In genomic region chr7:128988372-128988771, GRCh38 we compare ENCODE assay signal across 9 cellular contexts.
"Had no signal": no experiment of that assay in that cellular context is flagged by ENCODE, and none has a peak within 500 bp of the region (broad histone marks: within the 10 kb centered on the region; RNA-seq: fewer than 3 reads in every experiment).

No MANE protein-coding gene starts in this region.

- H3K4me3 ChIP-seq: GM23248, HAP-1 had no signal

- H3K27ac Mint-ChIP-seq: HFFc6 had no signal

- H3K9me3 ChIP-seq: HAP-1 had no signal

- DNase-seq: GM23248, GOT3, H7, HFFc6, IMR-90, KBM-7 had no signal

- H3K9ac ChIP-seq: GM23248 had no signal

- FAIRE-seq: HTR-8/SVneo had no signal

- H2AFZ ChIP-seq: GM23248 had no signal

- H3K9me3 Mint-ChIP-seq: HFFc6 had no signal

- H3K27ac ChIP-seq: GM23248 had no signal

- ATAC-seq: HCT116 had no signal

- H3K4me3 Mint-ChIP-seq: HFFc6 had no signal
